In genomic region chr10:87014986-87015716, GRCh38 we compare ENCODE assay signal across 6 cellular contexts. TPM values are rescaled to one million over a fixed set of nuclear protein-coding genes. Genes with fewer than 3 reads are reported as not detected.
"Had no signal": no experiment of that assay in that cellular context is flagged by ENCODE, and none has a peak within 500 bp of the region (broad histone marks: within the 10 kb centered on the region; RNA-seq: fewer than 3 reads in every experiment).

No MANE protein-coding gene starts in this region.

RNA-seq across cellular contexts. Expression of gene FAM25A, which starts 4.9 kb away (rescaled TPM):
- total RNA-seq: HT-29, NCI-H460, Peyer's patch, Right ventricle myocardium inferior, RPMI7951, SJCRH30 had no signal

RNA-seq across cellular contexts. Expression of gene ADIRF, which starts 46.9 kb away (rescaled TPM):
- total RNA-seq: NCI-H460 had no signal
